29 cellular contexts compared by ENCODE assay signal in genomic region chr17:61392679-61393078, GRCh38. TPM values are rescaled to one million over a fixed set of nuclear protein-coding genes. Genes with fewer than 3 reads are reported as not detected.
"Had no signal": no experiment of that assay in that cellular context is flagged by ENCODE, and none has a peak within 500 bp of the region (broad histone marks: within the 10 kb centered on the region; RNA-seq: fewer than 3 reads in every experiment).

No MANE protein-coding gene starts in this region.

- H3K27ac ChIP-seq: neutrophil, pancreas, thyroid gland had no signal

- H3K27ac Mint-ChIP-seq: memory B cell; naive thymus-derived CD4-positive, alpha-beta T cell; stimulated activated naive CD8-positive, alpha-beta T cell treated with anti-CD3 and anti-CD28 coated beads, Interleukin-15, amount 100 ng/mL, for 72 hours; type B pancreatic cell had no signal

- H3K4me3 Mint-ChIP-seq: memory B cell; naive thymus-derived CD4-positive, alpha-beta T cell; stimulated activated naive CD8-positive, alpha-beta T cell treated with anti-CD3 and anti-CD28 coated beads, Interleukin-15, amount 100 ng/mL, for 72 hours; type B pancreatic cell had no signal

- DNase-seq: dermis blood vessel endothelial cell; effector memory CD4-positive, alpha-beta T cell; head of caudate nucleus; midbrain; naive thymus-derived CD4-positive, alpha-beta T cell; stimulated activated CD4-positive, alpha-beta T cell treated with anti-CD3 and anti-CD28 coated beads, Interleukin-12 subunit alpha, Interleukin-12 subunit beta, amount 100 ng/mL, for 4 hours; stimulated activated CD4-positive, alpha-beta T cell treated with anti-CD3 and anti-CD28 coated beads, Interleukin-1b, Interleukin-23, amount 100 ng/mL, for 48 hours; stimulated activated CD4-positive, alpha-beta T cell treated with anti-CD3 and anti-CD28 coated beads, Interleukin-4, amount 100 ng/mL, for 1 hour; stimulated activated CD8-positive, alpha-beta memory T cell treated with anti-CD3 and anti-CD28 coated beads, Interleukin-4, amount 100 ng/mL, for 48 hours; stimulated activated naive CD4-positive, alpha-beta T cell; stimulated activated naive CD8-positive, alpha-beta T cell treated with anti-CD3 and anti-CD28 coated beads, Interleukin-15, amount 100 ng/mL, for 72 hours; thyroid gland had no signal

- ATAC-seq: left lobe of liver; naive thymus-derived CD4-positive, alpha-beta T cell; pancreas; sciatic nerve; stimulated activated naive CD8-positive, alpha-beta T cell treated with anti-CD3 and anti-CD28 coated beads, Interleukin-15, amount 100 ng/mL, for 72 hours had no signal

- H3K36me3 ChIP-seq: pancreas, thyroid gland had no signal

- H3K4me3 ChIP-seq: coronary artery, lung, pancreas, smooth muscle cell, thyroid gland had no signal

- H3K4me1 Mint-ChIP-seq: memory B cell had no signal

- H3K9me3 ChIP-seq: neutrophil, pancreas, thyroid gland had no signal

- H3K9me3 Mint-ChIP-seq: memory B cell; naive thymus-derived CD4-positive, alpha-beta T cell; stimulated activated naive CD8-positive, alpha-beta T cell treated with anti-CD3 and anti-CD28 coated beads, Interleukin-15, amount 100 ng/mL, for 72 hours; type B pancreatic cell had no signal

RNA-seq across cellular contexts. Expression of gene TBX2, which starts 7.0 kb away (rescaled TPM):
- total RNA-seq: naive thymus-derived CD4-positive, alpha-beta T cell; pulmonary artery endothelial cell had no signal
- polyA plus RNA-seq: keratinocyte; naive thymus-derived CD4-positive, alpha-beta T cell; neural cell had no signal

RNA-seq across cellular contexts. Expression of gene TBX4, which starts 59.5 kb away (rescaled TPM):
- total RNA-seq: dermis blood vessel endothelial cell; fibroblast of villous mesenchyme; frontal cortex; left lobe of liver; liver; naive thymus-derived CD4-positive, alpha-beta T cell; omental fat pad; pancreas; pulmonary artery endothelial cell; sciatic nerve; temporal lobe had no signal
- polyA plus RNA-seq: liver; naive thymus-derived CD4-positive, alpha-beta T cell; neural cell; pancreas had no signal
